ENCODE assay signal across 1 cellular context in the genomic region with DNA sequence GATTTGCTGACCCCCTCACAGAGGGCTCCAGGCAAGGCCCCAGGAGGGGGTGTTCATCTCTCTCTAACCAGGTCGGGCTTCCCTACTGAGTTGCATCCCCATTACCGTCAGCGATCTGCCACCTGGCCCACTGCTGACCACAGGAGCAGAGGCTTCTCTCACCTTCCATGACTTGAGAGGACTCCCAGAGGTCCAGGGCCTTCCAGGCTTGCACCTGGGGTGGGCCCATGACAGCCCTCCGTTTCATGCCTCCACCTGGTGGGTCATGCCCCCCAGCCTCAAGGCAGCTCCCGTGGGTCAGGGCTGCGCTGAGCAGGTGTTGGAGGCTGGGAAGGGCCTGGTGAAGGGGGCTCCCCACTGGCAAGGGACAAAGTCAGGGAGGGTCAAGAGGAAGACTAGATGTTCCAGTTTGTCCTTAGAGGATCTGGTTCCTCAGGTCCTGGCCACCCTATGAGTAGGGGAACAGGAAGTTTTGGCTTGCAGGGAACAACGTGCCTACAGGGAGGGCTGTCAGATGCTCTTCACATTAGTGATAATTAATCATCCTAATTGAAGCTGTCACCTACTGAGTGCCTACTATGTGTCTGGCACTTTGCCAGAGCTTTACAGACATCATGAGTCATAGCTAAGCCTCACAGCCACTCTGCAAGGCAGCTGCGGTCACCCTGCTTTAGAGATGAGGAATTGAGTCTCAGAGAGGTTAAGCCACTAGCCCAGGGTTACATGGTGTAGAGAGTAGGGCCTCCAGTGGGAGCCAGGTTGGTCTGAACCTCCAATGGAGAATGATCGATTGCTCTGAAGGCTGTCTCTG.
TF ChIP-seq lines count a peak whose summit lies in the region.

No MANE protein-coding gene starts in this region.

TF ChIP-seq in HepG2, 621 proteins besides CTCF, POLR2A, EP300 and RAD21 (continued from another document and continues in another):
- TF ChIP-seq, protein P1, sequence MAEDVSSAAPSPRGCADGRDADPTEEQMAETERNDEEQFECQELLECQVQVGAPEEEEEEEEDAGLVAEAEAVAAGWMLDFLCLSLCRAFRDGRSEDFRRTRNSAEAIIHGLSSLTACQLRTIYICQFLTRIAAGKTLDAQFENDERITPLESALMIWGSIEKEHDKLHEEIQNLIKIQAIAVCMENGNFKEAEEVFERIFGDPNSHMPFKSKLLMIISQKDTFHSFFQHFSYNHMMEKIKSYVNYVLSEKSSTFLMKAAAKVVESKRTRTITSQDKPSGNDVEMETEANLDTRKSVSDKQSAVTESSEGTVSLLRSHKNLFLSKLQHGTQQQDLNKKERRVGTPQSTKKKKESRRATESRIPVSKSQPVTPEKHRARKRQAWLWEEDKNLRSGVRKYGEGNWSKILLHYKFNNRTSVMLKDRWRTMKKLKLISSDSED (CRISPR knock-in tag; IDR thresholded peaks at IDR 0.05), result no peak
- TF ChIP-seq ZNF225 (CRISPR knock-in tag; IDR thresholded peaks at IDR 0.05) (0 out of 2 replicates have a peak, but pooled peaks have one; percentile 35), KDM2A (CRISPR knock-in tag; IDR thresholded peaks at IDR 0.05; ENCODE audit: borderline replicate concordance, low read depth) (0 out of 2 replicates have a peak, but pooled peaks have one; percentile 5), ZNF563 (CRISPR knock-in tag; IDR thresholded peaks at IDR 0.05) (peak; percentile 29; the same call in 1 of the 2 replicates), ZNF230 (CRISPR knock-in tag; IDR thresholded peaks at IDR 0.05) (peak; percentile 60; the same call in 1 of the 2 replicates), KLF13 (CRISPR knock-in tag; IDR thresholded peaks at IDR 0.05) (0 out of 2 replicates have a peak, but pooled peaks have one; percentile 64), NRL (CRISPR knock-in tag; IDR thresholded peaks at IDR 0.05; ENCODE audit: borderline replicate concordance) (peak; percentile 55; the same call in 1 of the 2 replicates), ZNF816 (CRISPR knock-in tag; IDR thresholded peaks at IDR 0.05; ENCODE audit: borderline replicate concordance) (no peak), ZNF33B (CRISPR knock-in tag; IDR thresholded peaks at IDR 0.05) (0 out of 2 replicates have a peak, but pooled peaks have one; percentile 39), ZNF572 (CRISPR knock-in tag; IDR thresholded peaks at IDR 0.05) (0 out of 2 replicates have a peak, but pooled peaks have one; percentile 34), EEA1 (CRISPR knock-in tag; IDR thresholded peaks at IDR 0.05; ENCODE audit: borderline replicate concordance) (no peak), ZNF883 (CRISPR knock-in tag; IDR thresholded peaks at IDR 0.05; ENCODE audit: not compliant biosample characterization) (peak; percentile 70), MZF1 (CRISPR knock-in tag; IDR thresholded peaks at IDR 0.05; ENCODE audit: borderline replicate concordance) (no peak), PCBP1 (IDR thresholded peaks at IDR 0.05; ENCODE audit: borderline replicate concordance, low read depth, low read length) (no peak), LCORL (IDR thresholded peaks at IDR 0.05) (peak; percentile 92), LCORL (CRISPR knock-in tag; IDR thresholded peaks at IDR 0.05) (no peak), CC2D1A (CRISPR knock-in tag; IDR thresholded peaks at IDR 0.05) (no peak), SMAD1 (CRISPR knock-in tag; IDR thresholded peaks at IDR 0.05; ENCODE audit: borderline replicate concordance, low read depth) (peak; percentile 47; the same call in 1 of the 2 replicates), BORCS8-MEF2B (CRISPR knock-in tag; IDR thresholded peaks at IDR 0.05) (0 out of 2 replicates have a peak, but pooled peaks have one; percentile 53), FIP1L1 (IDR thresholded peaks at IDR 0.05; ENCODE audit: borderline replicate concordance, insufficient read depth, low read depth, low read length) (0 out of 2 replicates have a peak, but pooled peaks have one; percentile 20), ZNF260 (CRISPR knock-in tag; IDR thresholded peaks at IDR 0.05; ENCODE audit: borderline replicate concordance, low read depth) (0 out of 2 replicates have a peak, but pooled peaks have one; percentile 45), ZNF296 (CRISPR knock-in tag; conservative IDR thresholded peaks at IDR 0.05) (peak; percentile 63; the same call in 1 of the 2 replicates), ZKSCAN1 (IDR thresholded peaks at IDR 0.05; ENCODE audit: low read length) (peak; percentile 94), SIN3B (IDR thresholded peaks at IDR 0.05; ENCODE audit: low read length) (0 out of 2 replicates have a peak, but pooled peaks have one; percentile 9)
- TF ChIP-seq, protein P2, sequence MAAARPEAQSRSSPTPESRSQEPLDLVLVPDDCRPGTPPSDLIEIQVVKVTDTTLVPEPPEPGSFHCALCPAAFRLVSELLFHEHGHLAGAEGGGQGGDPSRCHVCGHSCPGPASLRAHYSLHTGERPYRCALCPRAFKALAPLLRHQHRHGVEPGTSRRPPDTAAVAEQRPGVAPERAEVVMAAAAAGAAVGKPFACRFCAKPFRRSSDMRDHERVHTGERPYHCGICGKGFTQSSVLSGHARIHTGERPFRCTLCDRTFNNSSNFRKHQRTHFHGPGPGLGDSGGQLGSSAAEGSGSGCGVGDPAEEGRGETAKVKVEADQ (CRISPR knock-in tag; IDR thresholded peaks at IDR 0.05; ENCODE audit: borderline replicate concordance), result peak; percentile 68; the same call in 1 of the 2 replicates
- TF ChIP-seq, protein P3, sequence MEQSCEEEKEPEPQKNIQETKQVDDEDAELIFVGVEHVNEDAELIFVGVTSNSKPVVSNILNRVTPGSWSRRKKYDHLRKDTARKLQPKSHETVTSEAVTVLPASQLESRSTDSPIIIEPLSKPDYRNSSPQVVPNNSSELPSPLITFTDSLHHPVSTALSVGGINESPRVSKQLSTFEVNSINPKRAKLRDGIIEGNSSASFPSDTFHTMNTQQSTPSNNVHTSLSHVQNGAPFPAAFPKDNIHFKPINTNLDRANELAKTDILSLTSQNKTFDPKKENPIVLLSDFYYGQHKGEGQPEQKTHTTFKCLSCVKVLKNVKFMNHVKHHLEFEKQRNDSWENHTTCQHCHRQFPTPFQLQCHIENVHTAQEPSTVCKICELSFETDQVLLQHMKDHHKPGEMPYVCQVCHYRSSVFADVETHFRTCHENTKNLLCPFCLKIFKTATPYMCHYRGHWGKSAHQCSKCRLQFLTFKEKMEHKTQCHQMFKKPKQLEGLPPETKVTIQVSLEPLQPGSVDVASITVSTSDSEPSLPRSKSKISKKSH (CRISPR knock-in tag; IDR thresholded peaks at IDR 0.05; ENCODE audit: borderline replicate concordance), result peak; percentile 24; the same call in 1 of the 2 replicates
- TF ChIP-seq, protein P4, sequence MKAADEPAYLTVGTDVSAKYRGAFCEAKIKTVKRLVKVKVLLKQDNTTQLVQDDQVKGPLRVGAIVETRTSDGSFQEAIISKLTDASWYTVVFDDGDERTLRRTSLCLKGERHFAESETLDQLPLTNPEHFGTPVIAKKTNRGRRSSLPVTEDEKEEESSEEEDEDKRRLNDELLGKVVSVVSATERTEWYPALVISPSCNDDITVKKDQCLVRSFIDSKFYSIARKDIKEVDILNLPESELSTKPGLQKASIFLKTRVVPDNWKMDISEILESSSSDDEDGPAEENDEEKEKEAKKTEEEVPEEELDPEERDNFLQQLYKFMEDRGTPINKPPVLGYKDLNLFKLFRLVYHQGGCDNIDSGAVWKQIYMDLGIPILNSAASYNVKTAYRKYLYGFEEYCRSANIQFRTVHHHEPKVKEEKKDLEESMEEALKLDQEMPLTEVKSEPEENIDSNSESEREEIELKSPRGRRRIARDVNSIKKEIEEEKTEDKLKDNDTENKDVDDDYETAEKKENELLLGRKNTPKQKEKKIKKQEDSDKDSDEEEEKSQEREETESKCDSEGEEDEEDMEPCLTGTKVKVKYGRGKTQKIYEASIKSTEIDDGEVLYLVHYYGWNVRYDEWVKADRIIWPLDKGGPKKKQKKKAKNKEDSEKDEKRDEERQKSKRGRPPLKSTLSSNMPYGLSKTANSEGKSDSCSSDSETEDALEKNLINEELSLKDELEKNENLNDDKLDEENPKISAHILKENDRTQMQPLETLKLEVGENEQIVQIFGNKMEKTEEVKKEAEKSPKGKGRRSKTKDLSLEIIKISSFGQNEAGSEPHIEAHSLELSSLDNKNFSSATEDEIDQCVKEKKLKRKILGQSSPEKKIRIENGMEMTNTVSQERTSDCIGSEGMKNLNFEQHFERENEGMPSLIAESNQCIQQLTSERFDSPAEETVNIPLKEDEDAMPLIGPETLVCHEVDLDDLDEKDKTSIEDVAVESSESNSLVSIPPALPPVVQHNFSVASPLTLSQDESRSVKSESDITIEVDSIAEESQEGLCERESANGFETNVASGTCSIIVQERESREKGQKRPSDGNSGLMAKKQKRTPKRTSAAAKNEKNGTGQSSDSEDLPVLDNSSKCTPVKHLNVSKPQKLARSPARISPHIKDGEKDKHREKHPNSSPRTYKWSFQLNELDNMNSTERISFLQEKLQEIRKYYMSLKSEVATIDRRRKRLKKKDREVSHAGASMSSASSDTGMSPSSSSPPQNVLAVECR (CRISPR knock-in tag; IDR thresholded peaks at IDR 0.05; ENCODE audit: borderline replicate concordance), result peak; percentile 11; the same call in 1 of the 2 replicates
- TF ChIP-seq, protein P5, sequence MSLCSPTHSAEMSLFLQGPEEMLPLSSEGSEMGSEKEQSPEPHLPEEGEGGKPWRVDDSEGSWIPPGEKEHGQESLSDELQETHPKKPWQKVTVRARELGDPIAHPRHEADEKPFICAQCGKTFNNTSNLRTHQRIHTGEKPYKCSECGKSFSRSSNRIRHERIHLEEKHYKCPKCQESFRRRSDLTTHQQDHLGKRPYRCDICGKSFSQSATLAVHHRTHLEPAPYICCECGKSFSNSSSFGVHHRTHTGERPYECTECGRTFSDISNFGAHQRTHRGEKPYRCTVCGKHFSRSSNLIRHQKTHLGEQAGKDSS (CRISPR knock-in tag; IDR thresholded peaks at IDR 0.05; ENCODE audit: borderline replicate concordance, low read depth), result 0 out of 2 replicates have a peak, but pooled peaks have one; percentile 42
- TF ChIP-seq, protein P6, sequence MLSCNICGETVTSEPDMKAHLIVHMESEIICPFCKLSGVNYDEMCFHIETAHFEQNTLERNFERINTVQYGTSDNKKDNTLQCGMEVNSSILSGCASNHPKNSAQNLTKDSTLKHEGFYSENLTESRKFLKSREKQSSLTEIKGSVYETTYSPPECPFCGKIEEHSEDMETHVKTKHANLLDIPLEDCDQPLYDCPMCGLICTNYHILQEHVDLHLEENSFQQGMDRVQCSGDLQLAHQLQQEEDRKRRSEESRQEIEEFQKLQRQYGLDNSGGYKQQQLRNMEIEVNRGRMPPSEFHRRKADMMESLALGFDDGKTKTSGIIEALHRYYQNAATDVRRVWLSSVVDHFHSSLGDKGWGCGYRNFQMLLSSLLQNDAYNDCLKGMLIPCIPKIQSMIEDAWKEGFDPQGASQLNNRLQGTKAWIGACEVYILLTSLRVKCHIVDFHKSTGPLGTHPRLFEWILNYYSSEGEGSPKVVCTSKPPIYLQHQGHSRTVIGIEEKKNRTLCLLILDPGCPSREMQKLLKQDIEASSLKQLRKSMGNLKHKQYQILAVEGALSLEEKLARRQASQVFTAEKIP (CRISPR knock-in tag; IDR thresholded peaks at IDR 0.05; ENCODE audit: borderline replicate concordance), result 0 out of 2 replicates have a peak, but pooled peaks have one; percentile 60
- TF ChIP-seq, protein P7, sequence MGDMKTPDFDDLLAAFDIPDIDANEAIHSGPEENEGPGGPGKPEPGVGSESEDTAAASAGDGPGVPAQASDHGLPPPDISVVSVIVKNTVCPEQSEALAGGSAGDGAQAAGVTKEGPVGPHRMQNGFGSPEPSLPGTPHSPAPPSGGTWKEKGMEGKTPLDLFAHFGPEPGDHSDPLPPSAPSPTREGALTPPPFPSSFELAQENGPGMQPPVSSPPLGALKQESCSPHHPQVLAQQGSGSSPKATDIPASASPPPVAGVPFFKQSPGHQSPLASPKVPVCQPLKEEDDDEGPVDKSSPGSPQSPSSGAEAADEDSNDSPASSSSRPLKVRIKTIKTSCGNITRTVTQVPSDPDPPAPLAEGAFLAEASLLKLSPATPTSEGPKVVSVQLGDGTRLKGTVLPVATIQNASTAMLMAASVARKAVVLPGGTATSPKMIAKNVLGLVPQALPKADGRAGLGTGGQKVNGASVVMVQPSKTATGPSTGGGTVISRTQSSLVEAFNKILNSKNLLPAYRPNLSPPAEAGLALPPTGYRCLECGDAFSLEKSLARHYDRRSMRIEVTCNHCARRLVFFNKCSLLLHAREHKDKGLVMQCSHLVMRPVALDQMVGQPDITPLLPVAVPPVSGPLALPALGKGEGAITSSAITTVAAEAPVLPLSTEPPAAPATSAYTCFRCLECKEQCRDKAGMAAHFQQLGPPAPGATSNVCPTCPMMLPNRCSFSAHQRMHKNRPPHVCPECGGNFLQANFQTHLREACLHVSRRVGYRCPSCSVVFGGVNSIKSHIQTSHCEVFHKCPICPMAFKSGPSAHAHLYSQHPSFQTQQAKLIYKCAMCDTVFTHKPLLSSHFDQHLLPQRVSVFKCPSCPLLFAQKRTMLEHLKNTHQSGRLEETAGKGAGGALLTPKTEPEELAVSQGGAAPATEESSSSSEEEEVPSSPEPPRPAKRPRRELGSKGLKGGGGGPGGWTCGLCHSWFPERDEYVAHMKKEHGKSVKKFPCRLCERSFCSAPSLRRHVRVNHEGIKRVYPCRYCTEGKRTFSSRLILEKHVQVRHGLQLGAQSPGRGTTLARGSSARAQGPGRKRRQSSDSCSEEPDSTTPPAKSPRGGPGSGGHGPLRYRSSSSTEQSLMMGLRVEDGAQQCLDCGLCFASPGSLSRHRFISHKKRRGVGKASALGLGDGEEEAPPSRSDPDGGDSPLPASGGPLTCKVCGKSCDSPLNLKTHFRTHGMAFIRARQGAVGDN (CRISPR knock-in tag; IDR thresholded peaks at IDR 0.05), result peak; percentile 55
